In the genomic region with DNA sequence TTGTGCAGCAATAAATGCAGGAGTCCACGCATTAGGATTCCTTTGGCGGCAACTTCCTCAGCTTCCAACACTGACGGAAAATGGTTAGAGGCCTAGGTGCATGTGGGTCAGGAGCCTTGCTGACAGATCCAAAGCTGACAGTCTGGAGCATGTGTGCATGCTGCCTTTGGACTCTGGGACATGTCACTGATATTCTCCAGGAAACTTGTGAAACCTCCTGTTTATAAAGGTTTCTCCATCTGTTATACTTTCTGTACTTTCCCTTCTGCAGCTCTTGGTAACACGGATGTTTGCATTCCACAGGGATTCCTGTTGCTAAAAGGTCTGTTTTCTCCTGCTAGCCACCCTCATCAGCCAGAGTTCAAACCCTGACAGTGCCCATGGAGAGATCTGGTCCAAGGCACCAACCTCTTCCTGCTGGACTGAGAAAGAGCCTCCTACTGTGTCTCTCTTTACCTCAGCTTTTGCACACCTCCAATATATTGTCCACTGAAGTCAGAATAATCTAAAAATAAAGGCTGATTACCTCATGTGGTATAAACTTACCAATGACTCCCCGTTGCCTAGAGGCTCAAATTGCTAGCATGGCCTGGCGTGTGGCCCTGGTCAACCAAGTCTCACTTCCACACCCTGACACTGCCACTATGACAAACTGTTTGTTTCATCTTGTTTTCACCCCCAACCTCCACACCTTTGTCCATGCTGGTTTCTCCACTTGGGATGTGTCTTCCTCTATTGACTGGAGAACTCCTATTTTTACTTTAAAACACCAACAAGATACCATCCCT, we compare ENCODE assay signal across 15 cellular contexts. TPM values are rescaled to one million over a fixed set of nuclear protein-coding genes. Genes with fewer than 3 reads are reported as not detected.
DNase-seq lines count a peak whose midpoint lies in the region; ATAC-seq and TF ChIP-seq lines count a peak whose summit lies in the region.
"Had no signal": no experiment of that assay in that cellular context is flagged by ENCODE, and none has a peak within 500 bp of the region (broad histone marks: within the 10 kb centered on the region; RNA-seq: fewer than 3 reads in every experiment).

No MANE protein-coding gene starts in this region.

- DNase-seq in AG04450 (ENCODE audit: low read depth, low spot score): peak; percentile 33
- DNase-seq in adipocyte (ENCODE audit: low read depth): peak; percentile 49
- DNase-seq in stimulated activated CD4-positive, alpha-beta T cell treated with anti-CD3 and anti-CD28 coated beads, Interleukin-2, amount 100 ng/mL, for 24 hours: no peak
- DNase-seq in effector memory CD4-positive, alpha-beta T cell: no peak
- DNase-seq: activated CD8-positive, alpha-beta T cell treated with anti-CD3 and anti-CD28 coated beads, Interleukin-2, amount 10 ng/mL, durations not matched to agents 7 days and 5 days; Calu3; heart right ventricle; kidney glomerular epithelial cell; NCI-H2029 treated with DMSO at 0.1 percent for 48 hours; testis had no signal

- peaks cover 28% of the 10 kb centered on the region for H3K4me1 ChIP-seq in adipocyte (ENCODE audit: control insufficient read depth, insufficient read depth, low read length)
- peaks cover 81 to 85% of the 10 kb centered on the region in 2 experiments for H3K4me1 ChIP-seq in neutrophil (ENCODE audit: control insufficient read depth in 1 of 2, insufficient read depth in 1 of 2, low read depth in 1 of 2, low read length in 1 of 2)
- H3K4me1 ChIP-seq in effector memory CD4-positive, alpha-beta T cell (ENCODE audit: control insufficient read depth, insufficient read depth, low read length, poor library complexity, severe bottlenecking): no peaks in the 10 kb centered on the region

- CTCF ChIA-PET in AG04450 (lab: Charles Lee): interaction anchor here (1.2 to 1.8 kb wide), 2 partner anchors 59 to 275 kb away, joined by 3 to 6 read pairs; a partner anchor contains a TSS

- H3K4me3 ChIP-seq in AG04450 (ENCODE audit: low read depth, low read length): no peak overlapping the region
- H3K4me3 ChIP-seq in adipocyte (ENCODE audit: low read length): no peak overlapping the region
- H3K4me3 ChIP-seq in neutrophil (ENCODE audit: low read depth in 1 of 2, low read length in 1 of 2): peak overlapping the region; percentile 54 to 60
- no peak overlapping the region for H3K4me3 ChIP-seq in effector memory CD4-positive, alpha-beta T cell (ENCODE audit: insufficient read depth, low read depth, low read length, poor library complexity, severe bottlenecking)
- H3K4me3 ChIP-seq: heart right ventricle, testis had no signal

- H3K27me3 ChIP-seq in AG04450 (ENCODE audit: control insufficient read depth, insufficient read depth, low read length) (no peaks in the 10 kb centered on the region), adipocyte (replicated peaks; ENCODE audit: control insufficient read depth, insufficient read depth, low read length) (no peaks in the 10 kb centered on the region), neutrophil (no peaks in the 10 kb centered on the region)
- H3K27me3 ChIP-seq in effector memory CD4-positive, alpha-beta T cell (replicated peaks; ENCODE audit: control insufficient read depth, insufficient read depth, low read length, poor library complexity, severe bottlenecking): no peaks in the 10 kb centered on the region
- H3K27me3 ChIP-seq: heart right ventricle, testis had no signal

- ATAC-seq in esophagus mucosa: peak; percentile 30
- ATAC-seq in GM18907 (IDR thresholded peaks at IDR 0.05; ENCODE audit: unreplicated experiment): no peak
- ATAC-seq in GM19463 (IDR thresholded peaks at IDR 0.05; ENCODE audit: unreplicated experiment): no peak
- ATAC-seq: activated CD8-positive, alpha-beta T cell treated with anti-CD3 and anti-CD28 coated beads, Interleukin-2, amount 10 ng/mL, durations not matched to agents 7 days and 5 days had no signal

- H3K36me3 ChIP-seq in adipocyte (ENCODE audit: control insufficient read depth, insufficient read depth, low read length, severe bottlenecking): peaks cover 70% of the 10 kb centered on the region
- peaks cover 21% of the 10 kb centered on the region for H3K36me3 ChIP-seq in neutrophil
- H3K36me3 ChIP-seq in effector memory CD4-positive, alpha-beta T cell (ENCODE audit: control insufficient read depth, insufficient read depth, low read length): no peaks in the 10 kb centered on the region
- H3K36me3 ChIP-seq: heart right ventricle had no signal

- no peak overlapping the region for H3K9ac ChIP-seq in adipocyte (ENCODE audit: low read length)

- TF ChIP-seq CTCF in AG04450 (IDR thresholded peaks at IDR 0.05; ENCODE audit: low read depth, low read length) (no peak), neutrophil (IDR thresholded peaks at IDR 0.05) (no peak)

- POLR2A ChIA-PET in AG04450 (lab: Yijun Ruan, JAX): no interaction called here

- H3K9me3 ChIP-seq in AG04450 (ENCODE audit: control insufficient read depth, insufficient read depth, low read length): no peaks in the 10 kb centered on the region
- no peaks in the 10 kb centered on the region for H3K9me3 ChIP-seq in adipocyte (ENCODE audit: control insufficient read depth, low read length)
- H3K9me3 ChIP-seq in neutrophil: no peaks in the 10 kb centered on the region
- no peaks in the 10 kb centered on the region for H3K9me3 ChIP-seq in effector memory CD4-positive, alpha-beta T cell (ENCODE audit: control insufficient read depth, low read length)
- H3K9me3 ChIP-seq: testis had no signal

- peak overlapping the region; percentile 62 for H3K27ac ChIP-seq in AG04450 (ENCODE audit: low read depth, low read length)
- H3K27ac ChIP-seq in neutrophil: peak overlapping the region; percentile 98
- H3K27ac ChIP-seq in effector memory CD4-positive, alpha-beta T cell (ENCODE audit: insufficient read depth, low read length, poor library complexity, severe bottlenecking): no peak overlapping the region
- H3K27ac ChIP-seq: testis had no signal

RNA-seq across cellular contexts. Expression of a gene that starts 31.1 kb away (rescaled TPM):
- 0.10 and 0.19 TPM in 2 replicates for polyA plus RNA-seq in AG04450 (2011; rRNA removed)
- 0.13 TPM in 1 of 2 replicates, not detected in the other for polyA minus RNA-seq in AG04450 (2011; rRNA and poly(A)+ RNA removed)
- total RNA-seq in esophagus mucosa: 2.7 TPM
- total RNA-seq: activated CD8-positive, alpha-beta T cell treated with anti-CD3 and anti-CD28 coated beads, Interleukin-2, amount 10 ng/mL, durations not matched to agents 7 days and 5 days; Calu3; progenitor cell of endocrine pancreas had no signal

RNA-seq across cellular contexts. Expression of a gene that starts 58.6 kb away (rescaled TPM):
- polyA plus RNA-seq in AG04450 (2011; rRNA removed): 23.7 and 34.8 TPM in 2 replicates
- polyA minus RNA-seq in AG04450 (2011; rRNA and poly(A)+ RNA removed): 10.9 and 16.8 TPM in 2 replicates
- 69.5 TPM for total RNA-seq in esophagus mucosa

Comparison
In these comparisons a context has a peak if more than half of its experiments do, and no peak if none do; other contexts are left out.
1. DNase-seq: peak in AG04450 (single experiment) and adipocyte (single experiment); none in stimulated activated CD4-positive, alpha-beta T cell treated with anti-CD3 and anti-CD28 coated beads, Interleukin-2, amount 100 ng/mL, for 24 hours (0 of 2) and effector memory CD4-positive, alpha-beta T cell (0 of 3).
2. H3K4me3 ChIP-seq: peak in neutrophil (2 of 2); none in AG04450 (single experiment), adipocyte (single experiment) and effector memory CD4-positive, alpha-beta T cell (single experiment).